Comparison of ENCODE assay signal across 1 cellular context in the genomic region with DNA sequence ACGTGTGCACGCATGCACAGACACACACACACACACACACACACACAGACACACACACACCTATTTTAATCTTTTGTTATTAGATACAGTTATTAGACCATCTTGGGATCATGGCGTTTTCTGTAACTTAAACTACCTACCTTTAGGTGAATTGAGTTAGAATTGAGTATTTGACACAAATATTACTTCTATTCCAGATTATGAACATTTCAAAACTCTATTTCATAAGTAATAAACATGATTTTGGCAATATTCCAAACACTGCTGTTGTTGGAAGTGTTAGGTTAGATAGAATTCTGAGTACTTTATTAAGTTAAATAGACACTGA.
TF ChIP-seq lines count a peak whose summit lies in the region.

No MANE protein-coding gene starts in this region.

TF ChIP-seq in H1, 55 proteins besides CTCF, POLR2A, EP300 and RAD21:
- TF ChIP-seq, protein P1, sequence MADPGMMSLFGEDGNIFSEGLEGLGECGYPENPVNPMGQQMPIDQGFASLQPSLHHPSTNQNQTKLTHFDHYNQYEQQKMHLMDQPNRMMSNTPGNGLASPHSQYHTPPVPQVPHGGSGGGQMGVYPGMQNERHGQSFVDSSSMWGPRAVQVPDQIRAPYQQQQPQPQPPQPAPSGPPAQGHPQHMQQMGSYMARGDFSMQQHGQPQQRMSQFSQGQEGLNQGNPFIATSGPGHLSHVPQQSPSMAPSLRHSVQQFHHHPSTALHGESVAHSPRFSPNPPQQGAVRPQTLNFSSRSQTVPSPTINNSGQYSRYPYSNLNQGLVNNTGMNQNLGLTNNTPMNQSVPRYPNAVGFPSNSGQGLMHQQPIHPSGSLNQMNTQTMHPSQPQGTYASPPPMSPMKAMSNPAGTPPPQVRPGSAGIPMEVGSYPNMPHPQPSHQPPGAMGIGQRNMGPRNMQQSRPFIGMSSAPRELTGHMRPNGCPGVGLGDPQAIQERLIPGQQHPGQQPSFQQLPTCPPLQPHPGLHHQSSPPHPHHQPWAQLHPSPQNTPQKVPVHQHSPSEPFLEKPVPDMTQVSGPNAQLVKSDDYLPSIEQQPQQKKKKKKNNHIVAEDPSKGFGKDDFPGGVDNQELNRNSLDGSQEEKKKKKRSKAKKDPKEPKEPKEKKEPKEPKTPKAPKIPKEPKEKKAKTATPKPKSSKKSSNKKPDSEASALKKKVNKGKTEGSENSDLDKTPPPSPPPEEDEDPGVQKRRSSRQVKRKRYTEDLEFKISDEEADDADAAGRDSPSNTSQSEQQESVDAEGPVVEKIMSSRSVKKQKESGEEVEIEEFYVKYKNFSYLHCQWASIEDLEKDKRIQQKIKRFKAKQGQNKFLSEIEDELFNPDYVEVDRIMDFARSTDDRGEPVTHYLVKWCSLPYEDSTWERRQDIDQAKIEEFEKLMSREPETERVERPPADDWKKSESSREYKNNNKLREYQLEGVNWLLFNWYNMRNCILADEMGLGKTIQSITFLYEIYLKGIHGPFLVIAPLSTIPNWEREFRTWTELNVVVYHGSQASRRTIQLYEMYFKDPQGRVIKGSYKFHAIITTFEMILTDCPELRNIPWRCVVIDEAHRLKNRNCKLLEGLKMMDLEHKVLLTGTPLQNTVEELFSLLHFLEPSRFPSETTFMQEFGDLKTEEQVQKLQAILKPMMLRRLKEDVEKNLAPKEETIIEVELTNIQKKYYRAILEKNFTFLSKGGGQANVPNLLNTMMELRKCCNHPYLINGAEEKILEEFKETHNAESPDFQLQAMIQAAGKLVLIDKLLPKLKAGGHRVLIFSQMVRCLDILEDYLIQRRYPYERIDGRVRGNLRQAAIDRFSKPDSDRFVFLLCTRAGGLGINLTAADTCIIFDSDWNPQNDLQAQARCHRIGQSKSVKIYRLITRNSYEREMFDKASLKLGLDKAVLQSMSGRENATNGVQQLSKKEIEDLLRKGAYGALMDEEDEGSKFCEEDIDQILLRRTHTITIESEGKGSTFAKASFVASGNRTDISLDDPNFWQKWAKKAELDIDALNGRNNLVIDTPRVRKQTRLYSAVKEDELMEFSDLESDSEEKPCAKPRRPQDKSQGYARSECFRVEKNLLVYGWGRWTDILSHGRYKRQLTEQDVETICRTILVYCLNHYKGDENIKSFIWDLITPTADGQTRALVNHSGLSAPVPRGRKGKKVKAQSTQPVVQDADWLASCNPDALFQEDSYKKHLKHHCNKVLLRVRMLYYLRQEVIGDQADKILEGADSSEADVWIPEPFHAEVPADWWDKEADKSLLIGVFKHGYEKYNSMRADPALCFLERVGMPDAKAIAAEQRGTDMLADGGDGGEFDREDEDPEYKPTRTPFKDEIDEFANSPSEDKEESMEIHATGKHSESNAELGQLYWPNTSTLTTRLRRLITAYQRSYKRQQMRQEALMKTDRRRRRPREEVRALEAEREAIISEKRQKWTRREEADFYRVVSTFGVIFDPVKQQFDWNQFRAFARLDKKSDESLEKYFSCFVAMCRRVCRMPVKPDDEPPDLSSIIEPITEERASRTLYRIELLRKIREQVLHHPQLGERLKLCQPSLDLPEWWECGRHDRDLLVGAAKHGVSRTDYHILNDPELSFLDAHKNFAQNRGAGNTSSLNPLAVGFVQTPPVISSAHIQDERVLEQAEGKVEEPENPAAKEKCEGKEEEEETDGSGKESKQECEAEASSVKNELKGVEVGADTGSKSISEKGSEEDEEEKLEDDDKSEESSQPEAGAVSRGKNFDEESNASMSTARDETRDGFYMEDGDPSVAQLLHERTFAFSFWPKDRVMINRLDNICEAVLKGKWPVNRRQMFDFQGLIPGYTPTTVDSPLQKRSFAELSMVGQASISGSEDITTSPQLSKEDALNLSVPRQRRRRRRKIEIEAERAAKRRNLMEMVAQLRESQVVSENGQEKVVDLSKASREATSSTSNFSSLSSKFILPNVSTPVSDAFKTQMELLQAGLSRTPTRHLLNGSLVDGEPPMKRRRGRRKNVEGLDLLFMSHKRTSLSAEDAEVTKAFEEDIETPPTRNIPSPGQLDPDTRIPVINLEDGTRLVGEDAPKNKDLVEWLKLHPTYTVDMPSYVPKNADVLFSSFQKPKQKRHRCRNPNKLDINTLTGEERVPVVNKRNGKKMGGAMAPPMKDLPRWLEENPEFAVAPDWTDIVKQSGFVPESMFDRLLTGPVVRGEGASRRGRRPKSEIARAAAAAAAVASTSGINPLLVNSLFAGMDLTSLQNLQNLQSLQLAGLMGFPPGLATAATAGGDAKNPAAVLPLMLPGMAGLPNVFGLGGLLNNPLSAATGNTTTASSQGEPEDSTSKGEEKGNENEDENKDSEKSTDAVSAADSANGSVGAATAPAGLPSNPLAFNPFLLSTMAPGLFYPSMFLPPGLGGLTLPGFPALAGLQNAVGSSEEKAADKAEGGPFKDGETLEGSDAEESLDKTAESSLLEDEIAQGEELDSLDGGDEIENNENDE (IDR thresholded peaks at IDR 0.05; ENCODE audit: insufficient replicate concordance, low read length) = no peak
- no peak for TF ChIP-seq TBP (IDR thresholded peaks at IDR 0.05; ENCODE audit: low read depth, low read length)
- TF ChIP-seq, protein P2, sequence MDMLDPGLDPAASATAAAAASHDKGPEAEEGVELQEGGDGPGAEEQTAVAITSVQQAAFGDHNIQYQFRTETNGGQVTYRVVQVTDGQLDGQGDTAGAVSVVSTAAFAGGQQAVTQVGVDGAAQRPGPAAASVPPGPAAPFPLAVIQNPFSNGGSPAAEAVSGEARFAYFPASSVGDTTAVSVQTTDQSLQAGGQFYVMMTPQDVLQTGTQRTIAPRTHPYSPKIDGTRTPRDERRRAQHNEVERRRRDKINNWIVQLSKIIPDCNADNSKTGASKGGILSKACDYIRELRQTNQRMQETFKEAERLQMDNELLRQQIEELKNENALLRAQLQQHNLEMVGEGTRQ (IDR thresholded peaks at IDR 0.05; ENCODE audit: low read length) = no peak
- no peak for TF ChIP-seq RBBP5 (IDR thresholded peaks at IDR 0.05; ENCODE audit: borderline replicate concordance, low read depth, low read length)
- TF ChIP-seq POLR2AphosphoS5 (IDR thresholded peaks at IDR 0.05; ENCODE audit: low read depth, low read length) = no peak
- no peak for TF ChIP-seq EGR1 (IDR thresholded peaks at IDR 0.05; ENCODE audit: borderline replicate concordance, low read depth, low read length)
- TF ChIP-seq SIN3A (conservative IDR thresholded peaks at IDR 0.05 in 1 of 2, IDR thresholded peaks at IDR 0.05 in 1 of 2; ENCODE audit: low read depth in 1 of 2, low read length in 2 of 2) = no peak
- TF ChIP-seq SIX5 (IDR thresholded peaks at IDR 0.05; ENCODE audit: low read depth, low read length) = no peak
- no peak for TF ChIP-seq KDM4A (IDR thresholded peaks at IDR 0.05; ENCODE audit: low read depth, low read length, severe bottlenecking)
- TF ChIP-seq SP4 (IDR thresholded peaks at IDR 0.05; ENCODE audit: low read length) = no peak
- TF ChIP-seq CREB1 (IDR thresholded peaks at IDR 0.05) = no peak
- TF ChIP-seq HDAC2 (IDR thresholded peaks at IDR 0.05; ENCODE audit: borderline replicate concordance in 1 of 2, low read depth in 2 of 2, low read length in 2 of 2) = no peak
- TF ChIP-seq ZNF274 (IDR thresholded peaks at IDR 0.05; ENCODE audit: borderline replicate concordance, extremely low read depth, low read length) = no peak
- TF ChIP-seq SP2 (IDR thresholded peaks at IDR 0.05; ENCODE audit: low read length) = no peak
